9 cellular contexts compared by ENCODE assay signal in the genomic region with DNA sequence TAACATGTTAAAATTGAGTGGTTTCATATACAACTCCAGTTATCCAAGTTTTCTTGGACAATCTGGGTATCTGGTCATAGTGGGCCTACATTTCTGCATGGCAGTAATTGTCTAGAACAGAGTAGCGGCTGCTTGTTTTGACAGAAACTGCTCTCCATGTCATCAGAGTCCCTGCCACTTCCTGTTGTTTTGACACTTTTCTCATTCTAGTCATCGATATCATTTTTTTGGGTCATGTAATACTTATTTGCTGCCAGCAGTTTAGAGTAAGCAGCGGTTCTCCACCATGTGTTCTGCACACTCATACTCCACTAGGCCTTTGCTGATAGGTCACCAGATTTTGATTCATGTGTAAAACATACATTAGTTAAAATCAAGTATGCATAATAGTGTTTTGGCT.
DNase-seq lines count a peak whose midpoint lies in the region; ATAC-seq and TF ChIP-seq lines count a peak whose summit lies in the region.
"Had no signal": no experiment of that assay in that cellular context is flagged by ENCODE, and none has a peak within 500 bp of the region (broad histone marks: within the 10 kb centered on the region; RNA-seq: fewer than 3 reads in every experiment).

No MANE protein-coding gene starts in this region.

- H3K4me1 Mint-ChIP-seq in natural killer cell, result peaks cover 17 to 22% of the 10 kb centered on the region in 2 donors
- H3K4me1 Mint-ChIP-seq: endodermal cell had no signal

- TF ChIP-seq CTCF in natural killer cell (IDR thresholded peaks at IDR 0.05), result no peak

- H3K9me3 Mint-ChIP-seq in natural killer cell, result no peaks in the 10 kb centered on the region
- H3K9me3 Mint-ChIP-seq: endodermal cell had no signal

- ATAC-seq in GM19023 (IDR thresholded peaks at IDR 0.05; ENCODE audit: unreplicated experiment), result peak; percentile 57
- ATAC-seq in HG02938 (IDR thresholded peaks at IDR 0.05; ENCODE audit: unreplicated experiment), result peak; percentile 87
- peak; percentile 61 to 79 (median 70) for ATAC-seq in natural killer cell

- no peaks in the 10 kb centered on the region for H3K27me3 Mint-ChIP-seq in natural killer cell (ENCODE audit: low read depth in 2 of 2)

- H3K27ac Mint-ChIP-seq in natural killer cell, result no peak overlapping the region
- H3K27ac Mint-ChIP-seq: endodermal cell had no signal

- H3K36me3 Mint-ChIP-seq in natural killer cell, result no peaks in the 10 kb centered on the region

- intact Hi-C loops in natural killer cell (cut with micrococcal nuclease), result loop anchor here (5.0 kb wide), 2 partner anchors 170 to 1355 kb away; no protein-coding TSS in a partner anchor

- peak; percentile 40 for DNase-seq in activated CD4-positive, alpha-beta T cell treated with anti-CD3 and anti-CD28 coated beads for 48 hours
- DNase-seq in natural killer cell (no peak), ecto neural progenitor cell (ENCODE audit: low spot score) (no peak), mesenteric fat pad (ENCODE audit: low spot score) (no peak), midbrain (lab: John Stamatoyannopoulos, UW) (no peak), NCI-H526 (lab: John Stamatoyannopoulos, UW) (no peak)
- DNase-seq: endodermal cell had no signal

- peak overlapping the region; percentile 55 for H3K4me3 Mint-ChIP-seq in natural killer cell
- H3K4me3 Mint-ChIP-seq: endodermal cell had no signal
